9 cellular contexts compared by ENCODE assay signal in the genomic region with DNA sequence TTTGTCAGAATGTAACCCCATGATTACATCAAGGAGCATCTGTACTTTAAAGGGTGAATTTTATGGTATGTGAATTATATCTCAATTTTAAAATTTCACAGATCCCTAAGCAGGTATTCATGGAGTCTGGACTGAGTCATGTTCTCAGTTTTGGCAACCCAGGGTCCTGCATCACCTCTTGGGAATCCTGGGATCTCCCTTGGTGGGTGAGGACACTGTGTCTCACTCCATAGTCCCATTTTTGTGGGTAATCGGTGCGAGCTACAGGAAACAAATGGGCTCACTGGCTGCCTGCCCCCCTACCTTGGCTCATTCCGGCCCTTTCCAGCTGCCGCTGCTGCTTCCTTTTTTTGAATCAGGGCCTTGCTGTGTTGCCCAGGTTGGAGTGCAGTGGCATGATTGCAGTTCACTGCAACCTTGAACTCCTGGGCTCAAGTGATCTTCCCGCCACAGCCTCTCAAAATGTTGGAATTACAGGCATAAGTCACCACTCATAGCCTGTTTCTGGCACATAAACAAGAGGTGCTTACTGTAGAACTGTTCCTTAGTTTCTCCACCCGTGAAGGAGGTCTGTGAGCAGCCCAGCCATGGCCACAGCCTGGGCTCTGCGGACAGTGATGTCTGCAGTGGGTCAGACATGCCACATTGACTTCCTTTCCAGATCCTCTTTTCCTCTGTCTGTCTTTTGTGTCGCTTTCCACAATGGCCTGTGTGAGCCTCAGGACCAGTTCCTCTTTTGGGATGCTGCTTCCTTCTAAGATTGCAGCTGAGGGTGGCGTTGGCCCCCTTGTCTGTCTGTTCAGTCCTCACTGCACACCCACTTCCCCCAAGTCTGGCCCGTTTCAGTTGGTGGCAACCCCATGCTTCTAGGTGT. TPM values are rescaled to one million over a fixed set of nuclear protein-coding genes. Genes with fewer than 3 reads are reported as not detected.
DNase-seq lines count a peak whose midpoint lies in the region; ATAC-seq, FAIRE-seq and TF ChIP-seq lines count a peak whose summit lies in the region.
"Had no signal": no experiment of that assay in that cellular context is flagged by ENCODE, and none has a peak within 500 bp of the region (broad histone marks: within the 10 kb centered on the region; RNA-seq: fewer than 3 reads in every experiment).

No MANE protein-coding gene starts in this region.

- ATAC-seq in HG02943 (IDR thresholded peaks at IDR 0.05; ENCODE audit: low read depth, unreplicated experiment) (peak; percentile 20), left lobe of liver (peak; percentile 51)

- no peak for DNase-seq in GM12891 (ENCODE audit: insufficient read length, low spot score)
- DNase-seq in SIG-M5 (lab: John Stamatoyannopoulos, UW), result peak; percentile 26
- DNase-seq in left lobe of liver (ENCODE audit: low spot score), result no peak
- DNase-seq in GOT3 (lab: John Stamatoyannopoulos, UW), result no peak
- DNase-seq in NCI-H128 (lab: John Stamatoyannopoulos, UW; ENCODE audit: unreplicated experiment), result no peak
- no peak for DNase-seq in cortex of kidney (lab: John Stamatoyannopoulos, UW)
- no peak for DNase-seq in GM19238 (ENCODE audit: insufficient read length, low spot score)

- peak; percentile 93 for FAIRE-seq in GM12891 (lab: Jason Lieb, UNC)

- no peak for TF ChIP-seq POLR2A in GM12891 (IDR thresholded peaks at IDR 0.05; ENCODE audit: low read depth, low read length)

TF ChIP-seq in GM12891, 5 proteins besides CTCF, POLR2A, EP300 and RAD21:
- TF ChIP-seq POU2F2 (IDR thresholded peaks at IDR 0.05; ENCODE audit: low read depth, low read length), result no peak
- TF ChIP-seq TAF1 (IDR thresholded peaks at IDR 0.05; ENCODE audit: low read depth, low read length), result no peak
- peak; percentile 97 for TF ChIP-seq SPI1 (IDR thresholded peaks at IDR 0.05; ENCODE audit: low read depth, low read length)

RNA-seq across cellular contexts. Expression of a gene that starts 14.5 kb away (rescaled TPM):
- 4.1 TPM for polyA plus RNA-seq in GM12891 (2012; ENCODE audit: low read depth, missing spikeins)
- total RNA-seq in left lobe of liver, result 1.1 TPM

RNA-seq across cellular contexts. Expression of a gene that starts 51.5 kb away (rescaled TPM):
- 0.05 TPM for polyA plus RNA-seq in GM12891 (2012; ENCODE audit: low read depth, missing spikeins)
- total RNA-seq in left lobe of liver, result not detected
- total RNA-seq: T-helper 1 cell treated with Interleukin-12 subunit alpha and Interleukin-12 subunit beta and Interleukin-4 antibody, amounts not matched to agents 30 ng/mL and 1 ng/mL, for 36 hours had no signal
